Comparison of ENCODE assay signal across 23 cellular contexts in genomic region chr13:80666782-80667537, GRCh38.
"Had no signal": no experiment of that assay in that cellular context is flagged by ENCODE, and none has a peak within 500 bp of the region (broad histone marks: within the 10 kb centered on the region; RNA-seq: fewer than 3 reads in every experiment).

No MANE protein-coding gene starts in this region.

- H3K4me1 Mint-ChIP-seq: activated B cell treated with CpG ODN at 0.5 μM for 24 hours; stimulated activated naive CD8-positive, alpha-beta T cell treated with anti-CD3 and anti-CD28 coated beads, Interleukin-15, amount 100 ng/mL, for 72 hours had no signal

- H3K4me3 ChIP-seq: coronary artery, lung had no signal

- FAIRE-seq: frontal cortex, small intestine had no signal

- DNase-seq: activated B cell treated with CpG ODN at 0.5 μM for 24 hours; activated CD4-positive, alpha-beta memory T cell treated with anti-CD3 and anti-CD28 coated beads for 36 hours; activated CD4-positive, alpha-beta T cell treated with anti-CD3 and anti-CD28 coated beads for 4 hours; activated gamma-delta T cell treated with Interleukin-2 at 50 U/mL for 16 hours; activated T-cell treated with anti-CD3 and anti-CD28 coated beads for 4 hours; caudate nucleus; hypothalamus; islet precursor cell; left colon; nucleus accumbens; posterior cingulate gyrus; small intestine; stimulated activated CD4-positive, alpha-beta T cell treated with anti-CD3 and anti-CD28 coated beads, Interleukin-15, amount 100 ng/mL, for 24 hours; stimulated activated CD4-positive, alpha-beta T cell treated with anti-CD3 and anti-CD28 coated beads, Interleukin-2, amount 100 ng/mL, for 48 hours; stimulated activated naive CD8-positive, alpha-beta T cell treated with anti-CD3 and anti-CD28 coated beads, Interleukin-15, amount 100 ng/mL, for 72 hours; T-helper 1 cell; T-helper 9 cell had no signal

- H3K27me3 Mint-ChIP-seq: activated B cell treated with CpG ODN at 0.5 μM for 24 hours; activated CD4-positive, alpha-beta memory T cell treated with anti-CD3 and anti-CD28 coated beads for 36 hours; natural killer cell treated with Interleukin-12 subunit alpha and Interleukin-12 subunit beta and Interleukin-15 and Interleukin-18, amount 100 ng/mL, for 72 hours; stimulated activated naive CD8-positive, alpha-beta T cell treated with anti-CD3 and anti-CD28 coated beads, Interleukin-15, amount 100 ng/mL, for 72 hours had no signal

- H3K4me3 Mint-ChIP-seq: activated B cell treated with CpG ODN at 0.5 μM for 24 hours; activated CD4-positive, alpha-beta memory T cell treated with anti-CD3 and anti-CD28 coated beads for 36 hours; activated T-helper 1 cell treated with anti-CD3 and anti-CD28 coated beads, Interleukin-12 subunit alpha, Interleukin-12 subunit beta, Interleukin-2, Interleukin-4 antibody, amounts not matched to agents 30 ng/mL and 10 ng/mL and 1 ng/mL, durations not matched to agents 14 hours and 24 hours and 36 hours; natural killer cell treated with Interleukin-12 subunit alpha and Interleukin-12 subunit beta and Interleukin-15 and Interleukin-18, amount 100 ng/mL, for 72 hours; stimulated activated naive CD8-positive, alpha-beta T cell treated with anti-CD3 and anti-CD28 coated beads, Interleukin-15, amount 100 ng/mL, for 72 hours had no signal

- ATAC-seq: activated naive CD4-positive, alpha-beta T cell treated with anti-CD3 and anti-CD28 coated beads, Interleukin-2, amount 50 U/mL, for 72 hours; left colon; natural killer cell treated with Interleukin-12 subunit alpha and Interleukin-12 subunit beta and Interleukin-15 and Interleukin-18, amount 100 ng/mL, for 72 hours; stimulated activated naive CD8-positive, alpha-beta T cell treated with anti-CD3 and anti-CD28 coated beads, Interleukin-15, amount 100 ng/mL, for 72 hours had no signal

- H3K27ac Mint-ChIP-seq: activated B cell treated with CpG ODN at 0.5 μM for 24 hours; activated CD4-positive, alpha-beta memory T cell treated with anti-CD3 and anti-CD28 coated beads for 36 hours; activated naive CD4-positive, alpha-beta T cell treated with anti-CD3 and anti-CD28 coated beads, Interleukin-2, amount 50 U/mL, for 72 hours; activated T-helper 1 cell treated with anti-CD3 and anti-CD28 coated beads, Interleukin-12 subunit alpha, Interleukin-12 subunit beta, Interleukin-2, Interleukin-4 antibody, amounts not matched to agents 30 ng/mL and 10 ng/mL and 1 ng/mL, durations not matched to agents 14 hours and 24 hours and 36 hours; natural killer cell treated with Interleukin-12 subunit alpha and Interleukin-12 subunit beta and Interleukin-15 and Interleukin-18, amount 100 ng/mL, for 72 hours; stimulated activated naive CD8-positive, alpha-beta T cell treated with anti-CD3 and anti-CD28 coated beads, Interleukin-15, amount 100 ng/mL, for 72 hours had no signal

- H3K9me3 Mint-ChIP-seq: natural killer cell treated with Interleukin-12 subunit alpha and Interleukin-12 subunit beta and Interleukin-15 and Interleukin-18, amount 100 ng/mL, for 72 hours had no signal

- H3K27ac ChIP-seq: coronary artery had no signal

- H3K36me3 Mint-ChIP-seq: activated CD4-positive, alpha-beta memory T cell treated with anti-CD3 and anti-CD28 coated beads for 36 hours; activated naive CD4-positive, alpha-beta T cell treated with anti-CD3 and anti-CD28 coated beads, Interleukin-2, amount 50 U/mL, for 72 hours had no signal
